Comparison of ENCODE assay signal across 8 cellular contexts in genomic region chr21:42107881-42108553, GRCh38. TPM values are rescaled to one million over a fixed set of nuclear protein-coding genes. Genes with fewer than 3 reads are reported as not detected.
DNase-seq lines count a peak whose midpoint lies in the region; ATAC-seq and TF ChIP-seq lines count a peak whose summit lies in the region.

No MANE protein-coding gene starts in this region.

- H3K27me3 ChIP-seq in Karpas-422 (ENCODE audit: low read length) (no peaks in the 10 kb centered on the region; the same call in 1 of the 2 replicates), RWPE2 (ENCODE audit: insufficient read depth, poor library complexity, severe bottlenecking) (no peaks in the 10 kb centered on the region), gastrocnemius medialis (peaks cover 0 to 5% (median 0%) of the 10 kb centered on the region in 3 donors)

- no peaks in the 10 kb centered on the region for H3K79me2 ChIP-seq in Karpas-422 (ENCODE audit: low read length)

- in situ Hi-C loops in gastrocnemius medialis (cut with MboI; ENCODE audit: low sequenced_read_pairs in 4 of 4) = loop anchor here in 2 of 4 donors (25.0 kb wide), 3 partner anchors 96 to 496 kb away; partner anchors contain the start of gene ZBTB21 (in 1 of the 2)

- TF ChIP-seq POLR2A in gastrocnemius medialis (IDR thresholded peaks at IDR 0.05) = no peak
- no peak for TF ChIP-seq POLR2A in erythroblast (IDR thresholded peaks at IDR 0.05; ENCODE audit: low read length)

- H3K4me3 ChIP-seq in Karpas-422 (ENCODE audit: low read length) (peak overlapping the region; percentile 44; the same call in 1 of the 2 replicates), RWPE2 (ENCODE audit: severe bottlenecking) (no peak overlapping the region), gastrocnemius medialis (no peak overlapping the region)

- no peaks in the 10 kb centered on the region for H3K36me3 ChIP-seq in Karpas-422 (ENCODE audit: insufficient read depth, low read length)
- no peaks in the 10 kb centered on the region for H3K36me3 ChIP-seq in RWPE2 (ENCODE audit: low read depth)
- H3K36me3 ChIP-seq in gastrocnemius medialis = no peaks in the 10 kb centered on the region

- no peaks in the 10 kb centered on the region for H4K20me1 ChIP-seq in Karpas-422 (ENCODE audit: insufficient read depth, low read depth, low read length)

- peak overlapping the region; percentile 59 for H3K9ac ChIP-seq in Karpas-422 (ENCODE audit: low read length)

- peaks cover 31% of the 10 kb centered on the region for H3K4me1 ChIP-seq in Karpas-422 (ENCODE audit: low read length)
- no peaks in the 10 kb centered on the region for H3K4me1 ChIP-seq in RWPE2 (ENCODE audit: insufficient read depth, poor library complexity, severe bottlenecking)
- H3K4me1 ChIP-seq in gastrocnemius medialis = peaks cover 0 to 13% of the 10 kb centered on the region in 2 donors

- peak; percentile 86 for DNase-seq in ELF-1 (ENCODE audit: low read depth, low spot score)
- DNase-seq in Karpas-422 = peak; percentile 95
- DNase-seq in RWPE2 (ENCODE audit: low spot score) = no peak
- peak; percentile 19 for DNase-seq in activated gamma-delta T cell (lab: John Stamatoyannopoulos, UW)
- DNase-seq in Right ventricle myocardium superior = peak; percentile 76
- peak; percentile 23 to 75 for DNase-seq in gastrocnemius medialis
- DNase-seq in erythroblast (lab: John Stamatoyannopoulos, UW) = no peak

- TF ChIP-seq CTCF in RWPE2 (IDR thresholded peaks at IDR 0.05; ENCODE audit: poor library complexity, severe bottlenecking) = peak; percentile 88
- TF ChIP-seq CTCF in gastrocnemius medialis (IDR thresholded peaks at IDR 0.05 in 4 of 5, conservative IDR thresholded peaks at IDR 0.05 in 1 of 5) = peak; percentile 19 to 66 (median 52)

- H3K9me3 ChIP-seq in Karpas-422 (ENCODE audit: low read length) (no peaks in the 10 kb centered on the region), RWPE2 (ENCODE audit: severe bottlenecking) (no peaks in the 10 kb centered on the region), gastrocnemius medialis (no peaks in the 10 kb centered on the region)

- peak overlapping the region; percentile 55 for H3K4me2 ChIP-seq in Karpas-422 (ENCODE audit: low read depth, low read length, poor library complexity, severe bottlenecking)

- H3K27ac ChIP-seq in Karpas-422 (ENCODE audit: low read length) (peak overlapping the region; percentile 76), RWPE2 (ENCODE audit: poor library complexity, severe bottlenecking) (no peak overlapping the region), gastrocnemius medialis (peak overlapping the region in 2 of 4 donors; percentile 34 to 57)

- intact Hi-C loops in Right ventricle myocardium superior (cut with DNase I) (no loop called here), gastrocnemius medialis (cut with DNase I; ENCODE audit: low total_unique reads) (loop anchor here (1.0 to 5.0 kb wide), 3 partner anchors 28 to 97 kb away; partner anchors contain the start of gene ZBTB21)

- H2AFZ ChIP-seq in Karpas-422 (ENCODE audit: low read length) = no peak overlapping the region

- peak; percentile 80 for ATAC-seq in GM21737 (IDR thresholded peaks at IDR 0.05; ENCODE audit: unreplicated experiment)
- peak; percentile 98 for ATAC-seq in RWPE2 (ENCODE audit: low read depth)
- ATAC-seq in Right ventricle myocardium superior (ENCODE audit: poor library complexity) = peak; percentile 95
- ATAC-seq in gastrocnemius medialis = peak; percentile 80 to 91

- no peaks in the 10 kb centered on the region for H3K9me2 ChIP-seq in Karpas-422 (replicated peaks; ENCODE audit: insufficient read depth, low read length)

RNA-seq across cellular contexts. Expression of gene UMODL1, which starts 36.9 kb away (rescaled TPM):
- 2.3 and 2.5 TPM in 2 replicates for total RNA-seq in Karpas-422 (2014; rRNA removed; shearing (Covaris generic); ENCODE audit: low replicate concordance)
- 0.05 TPM for total RNA-seq in Right ventricle myocardium superior
- total RNA-seq in gastrocnemius medialis = under 1 TPM in 1 of 4 donors, not detected in 3; 0.13 TPM

Comparison
In these comparisons a context has a peak if more than half of its experiments do, and no peak if none do; other contexts are left out.
1. DNase-seq: peak in ELF-1 (single experiment), Karpas-422 (single experiment), activated gamma-delta T cell (single experiment), Right ventricle myocardium superior (single experiment) and gastrocnemius medialis (2 of 2); none in RWPE2 (single experiment) and erythroblast (0 of 2).
2. Peak in every context shown above with its lines, with median percentiles within 50 percentile points of each other: ATAC-seq.